25 cellular contexts compared by ENCODE assay signal in genomic region chrX:134137353-134137752, GRCh38.
"Had no signal": no experiment of that assay in that cellular context is flagged by ENCODE, and none has a peak within 500 bp of the region (broad histone marks: within the 10 kb centered on the region; RNA-seq: fewer than 3 reads in every experiment).

No MANE protein-coding gene starts in this region.

- FAIRE-seq: small intestine, urothelium cell line had no signal

- H3K4me3 ChIP-seq: neural progenitor cell, ovary, psoas muscle, right lobe of liver, sigmoid colon, stomach, thoracic aorta, thyroid gland, tibial nerve, upper lobe of left lung, vagina had no signal

- H3K4me1 ChIP-seq: parathyroid adenoma, psoas muscle, right lobe of liver, sigmoid colon, stomach, thyroid gland, tibial nerve, upper lobe of left lung, vagina had no signal

- H3K27ac ChIP-seq: neural progenitor cell, ovary, parathyroid adenoma, psoas muscle, right lobe of liver, sigmoid colon, stomach, thoracic aorta, thyroid gland, tibial nerve, upper lobe of left lung, vagina had no signal

- DNase-seq: occipital lobe; ovary; posterior cingulate gyrus; psoas muscle; right cardiac atrium; right lobe of liver; sigmoid colon; small intestine; stimulated activated CD4-positive, alpha-beta T cell treated with anti-CD3 and anti-CD28 coated beads, Interleukin-15, amount 100 ng/mL, for 24 hours; stimulated activated CD4-positive, alpha-beta T cell treated with anti-CD3 and anti-CD28 coated beads, Interleukin-2, amount 100 ng/mL, for 24 hours; stimulated activated CD4-positive, alpha-beta T cell treated with anti-CD3 and anti-CD28 coated beads, Interleukin-2, amount 100 ng/mL, for 48 hours; stimulated activated CD4-positive, alpha-beta T cell treated with anti-CD3 and anti-CD28 coated beads, Interleukin-4, amount 100 ng/mL, for 24 hours; stimulated activated naive B cell treated with anti-CD40 and anti-IgM and Interleukin-4, amounts not matched to agents 10 μg/mL and 1 μg/mL and 100 μg/mL, for 72 hours; stimulated activated naive CD4-positive, alpha-beta T cell treated with Interleukin-2 at 50 U/mL for 16 hours; stomach; thyroid gland; trophoblast cell; upper lobe of left lung had no signal

- H3K36me3 ChIP-seq: neural progenitor cell, ovary, right lobe of liver, sigmoid colon, stomach, thoracic aorta, thyroid gland, tibial nerve, upper lobe of left lung, vagina had no signal

- ATAC-seq: psoas muscle; right cardiac atrium; right lobe of liver; stimulated activated effector memory CD8-positive, alpha-beta T cell treated with anti-CD3 and anti-CD28 coated beads, Interleukin-12 subunit alpha, Interleukin-12 subunit beta, amount 100 ng/mL, for 72 hours; stimulated activated naive B cell treated with anti-CD40 and anti-IgM and Interleukin-4, amounts not matched to agents 10 μg/mL and 1 μg/mL and 100 μg/mL, for 72 hours had no signal

- H3K9me3 ChIP-seq: ovary, psoas muscle, right lobe of liver, sigmoid colon, stomach, thoracic aorta, thyroid gland, tibial nerve, upper lobe of left lung, vagina had no signal
